Comparison of ENCODE assay signal across 8 cellular contexts in genomic region chr11:65355013-65355775, GRCh38. TPM values are rescaled to one million over a fixed set of nuclear protein-coding genes. Genes with fewer than 3 reads are reported as not detected.
DNase-seq lines count a peak whose midpoint lies in the region; ATAC-seq and TF ChIP-seq lines count a peak whose summit lies in the region.

No MANE protein-coding gene starts in this region.

- intact Hi-C loops in mammary epithelial cell (cut with micrococcal nuclease) (no loop called here), left lung (cut with DNase I) (no loop called here)

- peak; percentile 30 for ATAC-seq in left lung

- 28% methylated on average over 12 of the region's 47 CpGs for WGBS in mammary epithelial cell (ENCODE audit: low coverage, missing lambda C conversion rate)

- H3K79me2 ChIP-seq in mammary epithelial cell (ENCODE audit: insufficient read depth, low read length) = no peaks in the 10 kb centered on the region

- H3K27ac ChIP-seq in HEK293 (ENCODE audit: extremely low read depth, low read depth, low read length) (peak overlapping the region; percentile 77; the same call in 1 of the 2 replicates), mammary epithelial cell (ENCODE audit: insufficient read depth, low read depth, low read length) (no peak overlapping the region), left lung (peak overlapping the region in 1 of 2 donors; percentile 18)

- H2AFZ ChIP-seq in mammary epithelial cell (ENCODE audit: low read depth, low read length) = peak overlapping the region; percentile 71

- TF ChIP-seq CTCF in HEK293 (tag by site-specific recombination; IDR thresholded peaks at IDR 0.05) = no peak
- TF ChIP-seq CTCF in mammary epithelial cell (conservative IDR thresholded peaks at IDR 0.05 in 1 of 2, IDR thresholded peaks at IDR 0.05 in 1 of 2; ENCODE audit: extremely low read depth in 1 of 2, insufficient read depth in 1 of 2, low read depth in 1 of 2, low read length in 2 of 2) = no peak
- no peak for TF ChIP-seq CTCF in left lung (IDR thresholded peaks at IDR 0.05)

- in situ Hi-C loops in mammary epithelial cell (cut with MboI; ENCODE audit: low sequenced_read_pairs in 2 of 2) = no loop called here

- H3K27me3 ChIP-seq in mammary epithelial cell (ENCODE audit: insufficient read depth, low read length) (peaks cover 12% of the 10 kb centered on the region), left lung (peaks cover 0 to 23% of the 10 kb centered on the region in 2 donors)

- H3K9ac ChIP-seq in mammary epithelial cell (ENCODE audit: insufficient read depth, low read length) = no peak overlapping the region

- dilution Hi-C loops in mammary epithelial cell (cut with HindIII; ENCODE audit: low sequenced_read_pairs) = loop anchor here (5.0 to 10.0 kb wide), 2 partner anchors 33 to 560 kb away; no protein-coding TSS in a partner anchor

- POLR2A ChIA-PET in HEK293 (lab: Yijun Ruan, JAX) = interaction anchor here (0.6 to 1.3 kb wide), 4 partner anchors 22 to 224 kb away, joined by 3 to 4 read pairs (median 3); partner anchors contain the start of genes DPF2 and NEAT1

- peak; percentile 44 for DNase-seq in GF-D8 (lab: John Stamatoyannopoulos, UW)
- DNase-seq in NCI-H1105 treated with DMSO at 0.1 percent for 48 hours (lab: John Stamatoyannopoulos, UW) = peak; percentile 75
- DNase-seq in UCSD-AML1 (lab: John Stamatoyannopoulos, UW; ENCODE audit: unreplicated experiment) = peak; percentile 54
- DNase-seq in mammary epithelial cell = no peak
- peak in 1 of 2 donors; percentile 89 for DNase-seq in left lung
- DNase-seq in stimulated activated CD8-positive, alpha-beta memory T cell treated with anti-CD3 and anti-CD28 coated beads, Interleukin-4, amount 100 ng/mL, for 4 hours (ENCODE audit: low read depth in 2 of 2, low spot score in 1 of 2) = peak; percentile 24 to 52
- no peak for DNase-seq in pons (ENCODE audit: low spot score)

- H3K4me3 ChIP-seq in HEK293 (ENCODE audit: low read depth, low read length) = peak overlapping the region; percentile 66
- H3K4me3 ChIP-seq in mammary epithelial cell (replicated peaks in 1 of 3; ENCODE audit: insufficient read depth in 1 of 3, low read depth in 2 of 3, low read length in 3 of 3) = peak overlapping the region; percentile 31 to 72 (median 55)
- peak overlapping the region; percentile 49 to 71 for H3K4me3 ChIP-seq in left lung

- CTCF ChIA-PET in HEK293 (lab: Yijun Ruan, JAX) = interaction anchor here (0.7 to 1.1 kb wide), 2 partner anchors 25 to 151 kb away, joined by 3 read pairs; no protein-coding TSS in a partner anchor
- CTCF ChIA-PET in mammary epithelial cell (lab: Charles Lee; ENCODE audit: low non-redundant PET) = interaction anchor here (0.7 kb wide), 1 partner anchor 116 kb away, joined by 4 read pairs; no protein-coding TSS in a partner anchor

- no peaks in the 10 kb centered on the region for H3K9me3 ChIP-seq in HEK293 (ENCODE audit: control insufficient read depth, insufficient read depth, low read depth, low read length)
- no peaks in the 10 kb centered on the region for H3K9me3 ChIP-seq in mammary epithelial cell (replicated peaks; ENCODE audit: insufficient read depth, low read length)
- H3K9me3 ChIP-seq in left lung = no peaks in the 10 kb centered on the region

- peaks cover 2 to 26% of the 10 kb centered on the region in 2 experiments; a peak in 2 of 3 replicates for H3K36me3 ChIP-seq in HEK293 (ENCODE audit: control insufficient read depth in 2 of 2, insufficient read depth in 1 of 2, low read length in 2 of 2)
- peaks cover 6% of the 10 kb centered on the region for H3K36me3 ChIP-seq in mammary epithelial cell (ENCODE audit: insufficient read depth, low read length)
- peaks cover 0 to 26% of the 10 kb centered on the region in 2 donors for H3K36me3 ChIP-seq in left lung

- no peaks in the 10 kb centered on the region for H4K20me1 ChIP-seq in mammary epithelial cell (ENCODE audit: insufficient read depth, low read length)

- H3K4me1 ChIP-seq in HEK293 (ENCODE audit: control insufficient read depth, insufficient read depth, low read length) = no peaks in the 10 kb centered on the region
- H3K4me1 ChIP-seq in mammary epithelial cell (ENCODE audit: insufficient read depth, low read length) = peaks cover 15% of the 10 kb centered on the region
- H3K4me1 ChIP-seq in left lung = peaks cover 10 to 21% of the 10 kb centered on the region in 2 donors

- peak overlapping the region; percentile 88 for H3K4me2 ChIP-seq in mammary epithelial cell (ENCODE audit: insufficient read depth, low read depth, low read length)

- BruUV-seq in mammary epithelial cell (replicated peaks; lab: Mats Ljungman, UMichigan) = no TSS peak

TF ChIP-seq in HEK293, 187 proteins besides CTCF, POLR2A, EP300 and RAD21 (continues in another document):
- TF ChIP-seq ZNF341 (tag by site-specific recombination; IDR thresholded peaks at IDR 0.05; ENCODE audit: low read depth) (no peak), ZNF133 (tag by site-specific recombination; IDR thresholded peaks at IDR 0.05) (no peak), ZNF202 (tag by site-specific recombination; IDR thresholded peaks at IDR 0.05; ENCODE audit: borderline replicate concordance) (no peak), ZNF423 (tag by site-specific recombination; IDR thresholded peaks at IDR 0.05) (no peak), ZNF24 (tag by site-specific recombination; IDR thresholded peaks at IDR 0.05) (no peak), ZNF138 (tag by site-specific recombination; IDR thresholded peaks at IDR 0.05; ENCODE audit: borderline replicate concordance) (no peak), PRDM1 (tag by site-specific recombination; IDR thresholded peaks at IDR 0.05) (no peak), ZNF335 (tag by site-specific recombination; conservative IDR thresholded peaks at IDR 0.05) (peak; percentile 52; the same call in 1 of the 2 replicates), SP3 (tag by site-specific recombination; IDR thresholded peaks at IDR 0.05) (peak; percentile 71), ZNF223 (tag by site-specific recombination; IDR thresholded peaks at IDR 0.05) (no peak), ZNF266 (tag by site-specific recombination; IDR thresholded peaks at IDR 0.05; ENCODE audit: low read depth) (no peak), ZNF768 (tag by site-specific recombination; IDR thresholded peaks at IDR 0.05) (no peak), ZBTB48 (tag by site-specific recombination; IDR thresholded peaks at IDR 0.05) (no peak), MZF1 (tag by site-specific recombination; IDR thresholded peaks at IDR 0.05; ENCODE audit: borderline replicate concordance) (no peak), ZNF600 (tag by site-specific recombination; IDR thresholded peaks at IDR 0.05) (no peak), ZFHX2 (tag by site-specific recombination; conservative IDR thresholded peaks at IDR 0.05) (peak; percentile 53), ZNF777 (tag by site-specific recombination; IDR thresholded peaks at IDR 0.05; ENCODE audit: borderline replicate concordance) (no peak), ZNF837 (tag by site-specific recombination; IDR thresholded peaks at IDR 0.05) (no peak), ZNF362 (tag by site-specific recombination; IDR thresholded peaks at IDR 0.05) (no peak)

RNA-seq across cellular contexts. Expression of gene TIGD3, which starts 0.6 kb away (rescaled TPM):
- total RNA-seq in mammary epithelial cell (not detected), left lung (under 1 TPM; 0.21 to 0.32 TPM)
- polyA plus RNA-seq in mammary epithelial cell = 0.03 TPM
- not detected for polyA minus RNA-seq in mammary epithelial cell

RNA-seq across cellular contexts. Expression of gene DPF2, which starts 21.5 kb away (rescaled TPM):
- total RNA-seq in mammary epithelial cell = 10 to 100 TPM; 31.0 to 54.6 TPM
- 32.7 TPM for polyA plus RNA-seq in mammary epithelial cell
- polyA minus RNA-seq in mammary epithelial cell = 80.0 TPM
- 10 to 100 TPM; 47.4 to 51.4 TPM for total RNA-seq in left lung

RNA-seq across cellular contexts. Expression of gene SLC25A45, which starts 27.3 kb away (rescaled TPM):
- total RNA-seq in mammary epithelial cell (1 to 10 TPM in 1 of 2 donors, under 1 TPM in 1; 0.50 to 2.4 TPM), left lung (1 to 10 TPM; 8.4 to 9.8 TPM)
- polyA plus RNA-seq in mammary epithelial cell = 0.28 TPM
- 2.0 TPM for polyA minus RNA-seq in mammary epithelial cell

RNA-seq across cellular contexts. Expression of gene FRMD8, which starts 31.2 kb away (rescaled TPM):
- 10 to 100 TPM; 43.4 to 74.8 TPM for total RNA-seq in mammary epithelial cell
- 34.0 TPM for polyA plus RNA-seq in mammary epithelial cell
- polyA minus RNA-seq in mammary epithelial cell = 43.2 TPM
- 10 to 100 TPM; 31.7 to 31.9 TPM for total RNA-seq in left lung

RNA-seq across cellular contexts. Expression of gene CDC42EP2, which starts 40.5 kb away (rescaled TPM):
- total RNA-seq in mammary epithelial cell (10 to 100 TPM in 1 of 2 donors, 1 to 10 TPM in 1; 6.8 to 24.8 TPM), left lung (10 to 100 TPM; 11.6 to 18.5 TPM)
- 21.8 TPM for polyA plus RNA-seq in mammary epithelial cell
- polyA minus RNA-seq in mammary epithelial cell = 41.6 TPM

Comparison
In these comparisons a context has a peak if more than half of its experiments do, and no peak if none do; other contexts are left out.
1. DNase-seq: peak in GF-D8 (single experiment), NCI-H1105 treated with DMSO at 0.1 percent for 48 hours (single experiment), UCSD-AML1 (single experiment) and stimulated activated CD8-positive, alpha-beta memory T cell treated with anti-CD3 and anti-CD28 coated beads, Interleukin-4, amount 100 ng/mL, for 4 hours (2 of 2); none in mammary epithelial cell (single experiment) and pons (single experiment).
2. Peak in every context shown above with its lines, with median percentiles within 50 percentile points of each other: H3K4me3 ChIP-seq.